ENCODE assay signal across 15 cellular contexts in the genomic region with DNA sequence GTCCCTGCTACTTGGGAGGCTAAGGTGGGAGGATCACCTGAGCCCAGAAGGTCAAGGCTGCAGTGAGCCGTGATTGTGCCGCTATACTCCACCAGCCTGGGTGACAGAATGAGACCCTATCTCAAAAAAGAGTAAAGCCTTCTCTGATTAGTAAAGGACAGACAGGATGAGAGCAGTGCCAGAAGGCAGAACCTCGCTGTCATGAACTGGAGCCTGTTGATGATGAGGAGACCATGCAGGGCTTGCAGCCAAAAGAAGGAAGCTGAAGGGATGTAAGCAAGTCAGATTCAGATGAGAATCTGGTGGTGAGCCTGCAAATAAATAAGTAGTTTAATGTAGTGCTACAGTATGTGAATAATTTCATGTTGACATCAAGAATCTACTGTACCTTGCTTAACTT. TPM values are rescaled to one million over a fixed set of nuclear protein-coding genes. Genes with fewer than 3 reads are reported as not detected.
DNase-seq lines count a peak whose midpoint lies in the region; ATAC-seq lines count a peak whose summit lies in the region.
"Had no signal": no experiment of that assay in that cellular context is flagged by ENCODE, and none has a peak within 500 bp of the region (broad histone marks: within the 10 kb centered on the region; RNA-seq: fewer than 3 reads in every experiment).

No MANE protein-coding gene starts in this region.

- in situ Hi-C loops in GM23248 (cut with MboI): no loop called here

- H3K9me3 ChIP-seq in GM23248 (ENCODE audit: low read depth): no peaks in the 10 kb centered on the region
- H3K9me3 ChIP-seq: A549, BLaER1 had no signal

- H3K27ac Mint-ChIP-seq in activated naive CD4-positive, alpha-beta T cell treated with anti-CD3 and anti-CD28 coated beads, Interleukin-2, amount 50 U/mL, for 24 hours: peak overlapping the region; percentile 23

- H4K20me1 ChIP-seq in GM23248 (ENCODE audit: insufficient read depth): no peaks in the 10 kb centered on the region
- H4K20me1 ChIP-seq: BLaER1 had no signal

- H3K4me1 Mint-ChIP-seq in activated naive CD4-positive, alpha-beta T cell treated with anti-CD3 and anti-CD28 coated beads, Interleukin-2, amount 50 U/mL, for 24 hours: no peaks in the 10 kb centered on the region

- H3K27me3 ChIP-seq in GM23248 (replicated peaks; ENCODE audit: insufficient read depth): no peaks in the 10 kb centered on the region
- H3K27me3 ChIP-seq: BLaER1 had no signal

- no peaks in the 10 kb centered on the region for H3K9me3 Mint-ChIP-seq in activated naive CD4-positive, alpha-beta T cell treated with anti-CD3 and anti-CD28 coated beads, Interleukin-2, amount 50 U/mL, for 24 hours
- H3K9me3 Mint-ChIP-seq: CD4-positive, CD25-positive, alpha-beta regulatory T cell had no signal

- no peak overlapping the region for H3K9ac ChIP-seq in GM23248
- H3K9ac ChIP-seq: BLaER1 had no signal

- H3K4me2 ChIP-seq in GM23248 (ENCODE audit: unreplicated experiment): no peak overlapping the region
- H3K4me2 ChIP-seq: A549, BLaER1 had no signal

- peaks cover 10% of the 10 kb centered on the region for H3K36me3 Mint-ChIP-seq in activated naive CD4-positive, alpha-beta T cell treated with anti-CD3 and anti-CD28 coated beads, Interleukin-2, amount 50 U/mL, for 24 hours

- H3K4me3 ChIP-seq in GM23248: no peak overlapping the region
- H3K4me3 ChIP-seq: A549, BLaER1 had no signal

- intact Hi-C loops in left cardiac atrium (cut with DNase I): loop anchor here in 1 of 2 donors (10.0 kb wide), 1 partner anchor 101 kb away; no protein-coding TSS in a partner anchor
- intact Hi-C loops in cardiac septum (cut with DNase I): no loop called here
- intact Hi-C loops in left ventricle myocardium superior (cut with micrococcal nuclease): no loop called here

- 93 to 98% methylated on average over 3 of the region's 3 CpGs for WGBS in GM23248 (ENCODE audit: low coverage in 1 of 2, low lambda C conversion rate in 2 of 2, missing lambda C conversion rate in 2 of 2), 2 experiments

- ATAC-seq in left cardiac atrium (peak; percentile 74 to 90), left ventricle myocardium superior (peak; percentile 76)
- ATAC-seq: A549, HCT116 had no signal

- H3K79me2 ChIP-seq in GM23248 (ENCODE audit: insufficient read depth): no peaks in the 10 kb centered on the region

- no peak overlapping the region for H2AFZ ChIP-seq in GM23248

- no peak overlapping the region for H3K4me3 Mint-ChIP-seq in activated naive CD4-positive, alpha-beta T cell treated with anti-CD3 and anti-CD28 coated beads, Interleukin-2, amount 50 U/mL, for 24 hours
- H3K4me3 Mint-ChIP-seq: CD4-positive, CD25-positive, alpha-beta regulatory T cell had no signal

- no peaks in the 10 kb centered on the region for H3F3A ChIP-seq in GM23248 (ENCODE audit: insufficient read depth)

- DNase-seq in activated naive CD4-positive, alpha-beta T cell treated with anti-CD3 and anti-CD28 coated beads, Interleukin-2, amount 50 U/mL, for 16 hours: no peak
- DNase-seq in left cardiac atrium (no peak), cardiac septum (ENCODE audit: low spot score) (no peak), left ventricle myocardium superior (no peak), GM23248 (no peak)
- DNase-seq: Calu3; CD4-positive, CD25-positive, alpha-beta regulatory T cell; DMS 273 treated with DMSO at 0.1 percent for 48 hours had no signal

- no peaks in the 10 kb centered on the region for H3K4me1 ChIP-seq in GM23248 (ENCODE audit: insufficient read depth)
- H3K4me1 ChIP-seq: A549, BLaER1 had no signal

- H3K36me3 ChIP-seq in GM23248 (ENCODE audit: low read depth): peaks cover 81% of the 10 kb centered on the region

- no peaks in the 10 kb centered on the region for H3K9me2 ChIP-seq in GM23248 (ENCODE audit: insufficient read depth)

- H3K27ac ChIP-seq in GM23248: no peak overlapping the region
- H3K27ac ChIP-seq: A549, BLaER1, HL-60 had no signal

- H3K27me3 Mint-ChIP-seq in activated naive CD4-positive, alpha-beta T cell treated with anti-CD3 and anti-CD28 coated beads, Interleukin-2, amount 50 U/mL, for 24 hours: no peaks in the 10 kb centered on the region
- H3K27me3 Mint-ChIP-seq: CD4-positive, CD25-positive, alpha-beta regulatory T cell had no signal

RNA-seq across cellular contexts. Expression of a gene that starts 52.8 kb away (rescaled TPM):
- total RNA-seq in left cardiac atrium (under 1 TPM in 1 of 2 donors, not detected in 1; 0.47 TPM), cardiac septum (1.5 TPM), left ventricle myocardium superior (not detected)
- not detected in 2 replicates for total RNA-seq in GM23248 (2014; rRNA removed; shearing (Covaris generic))
- polyA plus RNA-seq in GM23248 (2016; fragmentation: Nextera tagmentation; extraction: Ambion mirVana): 0.49 TPM in 1 of 2 replicates, not detected in the other
- total RNA-seq: Calu3; CD4-positive, CD25-positive, alpha-beta regulatory T cell; Daoy had no signal
- polyA plus RNA-seq: AG04450; CD4-positive, CD25-positive, alpha-beta regulatory T cell had no signal
